11 cellular contexts compared by ENCODE assay signal in genomic region chr10:3251172-3251571, GRCh38.
"Had no signal": no experiment of that assay in that cellular context is flagged by ENCODE, and none has a peak within 500 bp of the region (broad histone marks: within the 10 kb centered on the region; RNA-seq: fewer than 3 reads in every experiment).

No MANE protein-coding gene starts in this region.

- DNase-seq: activated CD4-positive, alpha-beta T cell treated with anti-CD3 and anti-CD28 coated beads for 4 hours; adrenal gland; dorsolateral prefrontal cortex; endodermal cell; heart left ventricle; left colon; naive B cell; pancreas; stimulated activated CD4-positive, alpha-beta T cell treated with anti-CD3 and anti-CD28 coated beads, Interleukin-12 subunit alpha, Interleukin-12 subunit beta, amount 100 ng/mL, for 4 hours; stimulated activated naive CD4-positive, alpha-beta T cell treated with Interleukin-2 at 50 U/mL for 16 hours had no signal

- ATAC-seq: heart left ventricle, left colon, pancreas had no signal

- H3K4me3 Mint-ChIP-seq: endodermal cell, type B pancreatic cell had no signal

- H3K36me3 Mint-ChIP-seq: naive B cell, type B pancreatic cell had no signal

- H3K4me1 Mint-ChIP-seq: naive B cell had no signal

- H3K27ac Mint-ChIP-seq: endodermal cell, type B pancreatic cell had no signal

- H3K9me3 Mint-ChIP-seq: endodermal cell, naive B cell, type B pancreatic cell had no signal
